ENCODE assay signal across 11 cellular contexts in genomic region chr12:48184549-48184922, GRCh38. TPM values are rescaled to one million over a fixed set of nuclear protein-coding genes. Genes with fewer than 3 reads are reported as not detected.
DNase-seq lines count a peak whose midpoint lies in the region; ATAC-seq and TF ChIP-seq lines count a peak whose summit lies in the region.
"Had no signal": no experiment of that assay in that cellular context is flagged by ENCODE, and none has a peak within 500 bp of the region (broad histone marks: within the 10 kb centered on the region; RNA-seq: fewer than 3 reads in every experiment).

No MANE protein-coding gene starts in this region.

- H3K4me1 ChIP-seq in breast epithelium (peaks cover 0 to 6% of the 10 kb centered on the region in 2 donors), urinary bladder (ENCODE audit: insufficient read depth) (no peaks in the 10 kb centered on the region)

- no peak for DNase-seq in breast epithelium (ENCODE audit: low spot score in 2 of 2)
- DNase-seq in MCF 10A (ENCODE audit: unreplicated experiment), result no peak
- DNase-seq in coronary artery (ENCODE audit: low spot score), result no peak
- no peak for DNase-seq in natural killer cell treated with Interleukin-12 subunit alpha and Interleukin-12 subunit beta and Interleukin-15 and Interleukin-18, amount 100 ng/mL, for 72 hours (ENCODE audit: low spot score)
- DNase-seq in midbrain (lab: John Stamatoyannopoulos, UW), result no peak
- no peak for DNase-seq in cerebellar nuclear complex (lab: John Stamatoyannopoulos, UW)
- DNase-seq: OCI-M1 had no signal

- POLR2A ChIA-PET in MCF 10A (lab: Yijun Ruan, JAX), result no interaction called here

- intact Hi-C loops in breast epithelium (cut with DNase I; ENCODE audit: low total_unique reads), result no loop called here
- intact Hi-C loops in MCF 10A (cut with micrococcal nuclease), result no loop called here

- CTCF ChIA-PET in MCF 10A (lab: Yijun Ruan, JAX), result no interaction called here

- H3K27ac ChIP-seq in breast epithelium (no peak overlapping the region), coronary artery (peak overlapping the region in 1 of 2 donors; percentile 74), urinary bladder (ENCODE audit: low read depth) (no peak overlapping the region)
- H3K27ac ChIP-seq: KMS-11 had no signal

- no peak overlapping the region for H3K4me3 Mint-ChIP-seq in MCF 10A (ENCODE audit: unreplicated experiment)
- H3K4me3 Mint-ChIP-seq in natural killer cell treated with Interleukin-12 subunit alpha and Interleukin-12 subunit beta and Interleukin-15 and Interleukin-18, amount 100 ng/mL, for 72 hours, result peak overlapping the region; percentile 90

- 4% methylated on average over 20 of the region's 20 CpGs for WGBS in urinary bladder

- no peak for TF ChIP-seq POLR2A in breast epithelium (IDR thresholded peaks at IDR 0.05)

- TF ChIP-seq CTCF in breast epithelium (IDR thresholded peaks at IDR 0.05), result no peak
- no peak for TF ChIP-seq CTCF in MCF 10A (IDR thresholded peaks at IDR 0.05; ENCODE audit: unreplicated experiment)
- no peak for TF ChIP-seq CTCF in coronary artery (IDR thresholded peaks at IDR 0.05)

- H3K9me3 Mint-ChIP-seq in MCF 10A (ENCODE audit: unreplicated experiment), result no peaks in the 10 kb centered on the region
- H3K9me3 Mint-ChIP-seq in natural killer cell treated with Interleukin-12 subunit alpha and Interleukin-12 subunit beta and Interleukin-15 and Interleukin-18, amount 100 ng/mL, for 72 hours, result no peaks in the 10 kb centered on the region

- no peak overlapping the region for H3K27ac Mint-ChIP-seq in MCF 10A (ENCODE audit: low read depth, unreplicated experiment)
- no peak overlapping the region for H3K27ac Mint-ChIP-seq in natural killer cell treated with Interleukin-12 subunit alpha and Interleukin-12 subunit beta and Interleukin-15 and Interleukin-18, amount 100 ng/mL, for 72 hours

- ATAC-seq in natural killer cell treated with Interleukin-12 subunit alpha and Interleukin-12 subunit beta and Interleukin-15 and Interleukin-18, amount 100 ng/mL, for 72 hours, result no peak
- ATAC-seq in HG02970 (IDR thresholded peaks at IDR 0.05; ENCODE audit: low FRiP score, unreplicated experiment), result no peak

- H3K36me3 ChIP-seq in breast epithelium, result no peaks in the 10 kb centered on the region
- H3K36me3 ChIP-seq in urinary bladder (ENCODE audit: insufficient read depth), result no peaks in the 10 kb centered on the region

- H3K9me3 ChIP-seq in breast epithelium, result no peaks in the 10 kb centered on the region

- H3K4me1 Mint-ChIP-seq in MCF 10A (ENCODE audit: insufficient read depth, unreplicated experiment), result peaks cover 5% of the 10 kb centered on the region
- peaks cover 5 to 15% of the 10 kb centered on the region in 2 donors for H3K4me1 Mint-ChIP-seq in natural killer cell treated with Interleukin-12 subunit alpha and Interleukin-12 subunit beta and Interleukin-15 and Interleukin-18, amount 100 ng/mL, for 72 hours (ENCODE audit: low read depth in 2 of 2)

- H3K4me3 ChIP-seq in breast epithelium (peak overlapping the region in 2 of 3 donors; percentile 65 to 88), coronary artery (peak overlapping the region; percentile 93), urinary bladder (ENCODE audit: low read depth, low read length) (peak overlapping the region; percentile 64)

- H3K36me3 Mint-ChIP-seq in MCF 10A (ENCODE audit: insufficient read depth, unreplicated experiment), result no peaks in the 10 kb centered on the region
- H3K36me3 Mint-ChIP-seq in natural killer cell treated with Interleukin-12 subunit alpha and Interleukin-12 subunit beta and Interleukin-15 and Interleukin-18, amount 100 ng/mL, for 72 hours, result no peaks in the 10 kb centered on the region

- H3K27me3 Mint-ChIP-seq in MCF 10A (ENCODE audit: insufficient read depth, unreplicated experiment), result peaks cover 67% of the 10 kb centered on the region
- peaks cover 35 to 48% of the 10 kb centered on the region in 2 donors for H3K27me3 Mint-ChIP-seq in natural killer cell treated with Interleukin-12 subunit alpha and Interleukin-12 subunit beta and Interleukin-15 and Interleukin-18, amount 100 ng/mL, for 72 hours

- no TSS peak for BruUV-seq in MCF 10A (replicated peaks; lab: Mats Ljungman, UMichigan)

- H3K27me3 ChIP-seq in breast epithelium, result peaks cover 2 to 27% of the 10 kb centered on the region in 2 donors

RNA-seq across cellular contexts. Expression of gene CCDC184, which starts 1.1 kb away (rescaled TPM):
- 1 to 10 TPM in 1 of 3 donors, under 1 TPM in 2; 0.44 to 2.0 (median 0.48) TPM for total RNA-seq in breast epithelium
- not detected in 2 replicates for total RNA-seq in MCF 10A (2022)
- under 1 TPM in 1 of 2 donors, not detected in 1; 0.86 TPM for total RNA-seq in natural killer cell treated with Interleukin-12 subunit alpha and Interleukin-12 subunit beta and Interleukin-15 and Interleukin-18, amount 100 ng/mL, for 72 hours
- 0.85 TPM for total RNA-seq in urinary bladder
- 3.7 TPM for polyA plus RNA-seq in urinary bladder

RNA-seq across cellular contexts. Expression of gene OR10AD1, which starts 18.6 kb away (rescaled TPM):
- total RNA-seq in breast epithelium (not detected), MCF 10A (2022) (not detected in 2 replicates), urinary bladder (not detected)
- not detected for total RNA-seq in natural killer cell treated with Interleukin-12 subunit alpha and Interleukin-12 subunit beta and Interleukin-15 and Interleukin-18, amount 100 ng/mL, for 72 hours
- not detected for polyA plus RNA-seq in urinary bladder
- total RNA-seq: epithelial cell of proximal tubule had no signal

RNA-seq across cellular contexts. Expression of gene ASB8, which starts 27.2 kb away (rescaled TPM):
- total RNA-seq in breast epithelium, result 10 to 100 TPM; 20.6 to 37.2 (median 30.6) TPM
- total RNA-seq in MCF 10A (2022), result 23.0 and 24.0 TPM in 2 replicates
- 10 to 100 TPM; 35.9 to 48.1 TPM for total RNA-seq in natural killer cell treated with Interleukin-12 subunit alpha and Interleukin-12 subunit beta and Interleukin-15 and Interleukin-18, amount 100 ng/mL, for 72 hours
- total RNA-seq in urinary bladder, result 28.7 TPM
- 32.0 TPM for polyA plus RNA-seq in urinary bladder
